In the genomic region with DNA sequence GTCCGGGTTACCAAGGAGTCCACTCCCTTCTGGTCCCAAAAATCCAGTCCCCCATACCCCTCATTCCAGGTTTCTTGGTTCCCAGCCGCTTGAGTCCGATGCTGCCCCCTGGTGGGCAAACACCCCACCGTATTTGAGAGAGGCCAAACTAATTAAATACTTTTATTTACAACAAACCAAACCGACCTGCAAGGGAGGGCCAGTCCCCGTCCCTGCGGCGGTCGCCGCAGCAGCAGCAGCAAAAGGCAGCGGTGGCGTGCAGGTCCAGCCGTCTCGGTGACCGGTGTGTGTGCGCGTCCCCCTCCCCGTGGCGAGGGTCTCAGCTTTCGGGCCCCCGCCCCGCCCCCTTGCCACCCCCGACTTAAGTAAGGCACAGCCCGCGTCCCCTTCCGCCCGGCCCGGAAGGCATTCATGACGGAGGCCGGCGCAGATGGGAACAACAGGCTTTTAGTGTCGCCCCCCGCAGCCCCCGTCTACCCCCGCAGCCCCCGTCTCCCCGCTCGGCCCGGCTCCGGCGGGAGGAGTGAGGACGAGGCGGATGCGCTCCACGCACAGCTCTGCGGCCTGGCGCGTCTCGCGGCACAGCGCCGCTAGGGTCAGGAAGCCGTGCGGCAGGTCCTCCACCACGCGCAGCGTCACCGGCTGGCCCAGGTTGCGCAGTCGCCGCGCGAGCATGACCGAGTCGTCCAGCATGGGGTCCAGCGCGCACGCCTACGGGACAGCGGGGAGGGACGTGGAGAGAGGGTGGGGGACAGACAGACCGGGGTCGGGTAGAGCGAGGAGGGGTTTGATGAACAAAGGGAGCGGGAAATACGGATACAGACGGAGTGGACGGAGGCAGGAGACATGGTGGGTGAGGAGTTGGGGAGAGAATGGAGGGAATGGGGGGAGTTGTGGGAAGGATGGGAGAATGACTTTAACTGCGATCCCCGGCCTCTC, we compare ENCODE assay signal across 8 cellular contexts. TPM values are rescaled to one million over a fixed set of nuclear protein-coding genes. Genes with fewer than 3 reads are reported as not detected.
A peak's percentile ranks its signal among the peaks of the same experiment; 100 is the strongest.
DNase-seq lines count a peak whose midpoint lies in the region; ATAC-seq and TF ChIP-seq lines count a peak whose summit lies in the region.

No MANE protein-coding gene starts in this region.

- peak; percentile 68 for TF ChIP-seq CTCF in colonic mucosa (IDR thresholded peaks at IDR 0.05)

- no peaks in the 10 kb centered on the region for H3K27me3 ChIP-seq in colonic mucosa

- H3K9ac ChIP-seq in colonic mucosa (ENCODE audit: low read depth in 2 of 2, low read length in 2 of 2) = peak overlapping the region; percentile 18 to 55

- no peaks in the 10 kb centered on the region for H3K4me1 ChIP-seq in colonic mucosa

- no peaks in the 10 kb centered on the region for H3K9me3 ChIP-seq in colonic mucosa

- no peak overlapping the region for H3K27ac ChIP-seq in colonic mucosa

- no peaks in the 10 kb centered on the region for H3K36me3 ChIP-seq in colonic mucosa

- peak; percentile 85 for ATAC-seq in left lobe of liver
- no peak for ATAC-seq in HG02840 (IDR thresholded peaks at IDR 0.05; ENCODE audit: low FRiP score, unreplicated experiment)

- H3K4me3 ChIP-seq in colonic mucosa = peak overlapping the region; percentile 55

- intact Hi-C loops in colonic mucosa (cut with DNase I) = no loop called here

- peak; percentile 8 for DNase-seq in NK-92 treated with Interleukin-12 subunit alpha and Interleukin-12 subunit beta, amount 100 ng/mL, for 24 hours (lab: John Stamatoyannopoulos, UW)
- DNase-seq in NK-92 (lab: John Stamatoyannopoulos, UW; ENCODE audit: unreplicated experiment) (no peak), NCI-H2227 treated with DMSO at 0.1 percent for 48 hours (lab: John Stamatoyannopoulos, UW) (peak; percentile 91), colonic mucosa (peak; percentile 85), left lobe of liver (ENCODE audit: low spot score) (peak; percentile 66)
- peak; percentile 82 for DNase-seq in activated CD4-positive, alpha-beta T cell treated with anti-CD3 and anti-CD28 coated beads for 48 hours
- DNase-seq in stimulated activated CD4-positive, alpha-beta T cell treated with anti-CD3 and anti-CD28 coated beads, Interleukin-1b, Interleukin-23, amount 100 ng/mL, for 4 hours (ENCODE audit: low read depth in 2 of 2) = peak; percentile 74 to 75

RNA-seq across cellular contexts. Expression of a gene that starts 11.5 kb away (rescaled TPM):
- total RNA-seq in colonic mucosa (1 to 10 TPM; 4.7 to 5.5 TPM), left lobe of liver (not detected)

RNA-seq across cellular contexts. Expression of a gene that starts 25.6 kb away (rescaled TPM):
- total RNA-seq in colonic mucosa = 10 to 100 TPM in 1 of 2 donors, 1 to 10 TPM in 1; 9.6 to 16.0 TPM
- total RNA-seq in left lobe of liver = 0.83 TPM

RNA-seq across cellular contexts. Expression of a gene that starts 41.1 kb away (rescaled TPM):
- total RNA-seq in colonic mucosa = not detected
- not detected for total RNA-seq in left lobe of liver
